Comparison of ENCODE assay signal across 32 cellular contexts in the genomic region with DNA sequence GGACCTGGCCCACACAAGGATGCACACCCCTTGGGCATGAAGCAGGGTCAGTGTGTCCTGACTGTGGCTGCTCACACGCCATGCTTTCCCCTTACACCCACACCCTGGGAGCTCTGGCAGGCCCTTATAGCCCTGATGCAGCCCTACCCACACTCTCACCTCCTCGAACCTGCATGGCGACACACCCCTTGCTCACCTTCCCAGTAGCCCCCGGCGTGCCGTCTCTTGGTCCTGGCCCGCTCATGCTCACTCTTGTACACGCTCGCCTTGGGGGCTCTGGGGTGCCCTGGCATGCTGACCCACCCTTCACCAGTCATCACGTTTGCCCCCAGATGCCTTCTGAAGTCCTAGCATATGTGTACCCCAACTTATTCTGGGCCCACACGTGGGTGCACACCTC. TPM values are rescaled to one million over a fixed set of nuclear protein-coding genes. Genes with fewer than 3 reads are reported as not detected.
DNase-seq lines count a peak whose midpoint lies in the region; ATAC-seq and TF ChIP-seq lines count a peak whose summit lies in the region.
"Had no signal": no experiment of that assay in that cellular context is flagged by ENCODE, and none has a peak within 500 bp of the region (broad histone marks: within the 10 kb centered on the region; RNA-seq: fewer than 3 reads in every experiment).

No MANE protein-coding gene starts in this region.

- peaks cover 20 to 57% (median 41%) of the 10 kb centered on the region in 4 donors for H3K4me1 Mint-ChIP-seq in CD4-positive, alpha-beta memory T cell

- no peak overlapping the region for H3K4me3 ChIP-seq in right cardiac atrium (ENCODE audit: low read length)
- H3K4me3 ChIP-seq in esophagus squamous epithelium, result no peak overlapping the region
- H3K4me3 ChIP-seq in upper lobe of left lung, result no peak overlapping the region
- no peak overlapping the region for H3K4me3 ChIP-seq in CD4-positive, alpha-beta memory T cell (ENCODE audit: low read length in 2 of 2)
- H3K4me3 ChIP-seq in mesendoderm (ENCODE audit: low read length), result no peak overlapping the region
- H3K4me3 ChIP-seq: BLaER1, coronary artery, sigmoid colon, tibial nerve had no signal

- H3K27ac ChIP-seq in right cardiac atrium (ENCODE audit: low read length) (no peak overlapping the region), RWPE1 (peak overlapping the region; percentile 98), esophagus squamous epithelium (peak overlapping the region in 3 of 4 donors; percentile 50 to 78 (median 74)), upper lobe of left lung (no peak overlapping the region), mesendoderm (ENCODE audit: low read depth, low read length) (no peak overlapping the region), substantia nigra (ENCODE audit: low read depth, low read length, poor library complexity, severe bottlenecking) (no peak overlapping the region)
- no peak overlapping the region for H3K27ac ChIP-seq in CD4-positive, alpha-beta memory T cell (ENCODE audit: low read depth, low read length)
- H3K27ac ChIP-seq: BLaER1, coronary artery, neutrophil, sigmoid colon, tibial nerve had no signal

- H2AK5ac ChIP-seq in mesendoderm (ENCODE audit: low read length), result no peak overlapping the region

- H3K4me1 ChIP-seq in right cardiac atrium (ENCODE audit: control insufficient read depth, insufficient read depth, low read length) (peaks cover 2% of the 10 kb centered on the region), esophagus squamous epithelium (peaks cover 10 to 80% (median 22%) of the 10 kb centered on the region in 3 donors), upper lobe of left lung (peaks cover 5 to 12% (median 8%) of the 10 kb centered on the region in 4 donors), mesendoderm (ENCODE audit: control insufficient read depth, low read depth, low read length) (no peaks in the 10 kb centered on the region)
- H3K4me1 ChIP-seq in CD4-positive, alpha-beta memory T cell (ENCODE audit: insufficient read depth, low read length), result peaks cover 38% of the 10 kb centered on the region
- H3K4me1 ChIP-seq: BLaER1 had no signal

- CTCF ChIA-PET in RWPE1 (lab: Yijun Ruan, JAX), result no interaction called here
- CTCF ChIA-PET in CD4-positive, alpha-beta memory T cell (lab: Charles Lee; ENCODE audit: partially characterized antibody), result interaction anchor here (0.7 to 2.1 kb wide), 2 partner anchors 32 to 46 kb away, joined by 3 to 7 read pairs; no protein-coding TSS in a partner anchor

- H3K9me3 Mint-ChIP-seq in CD4-positive, alpha-beta memory T cell, result no peaks in the 10 kb centered on the region
- H3K9me3 Mint-ChIP-seq: activated naive CD8-positive, alpha-beta T cell treated with anti-CD3 and anti-CD28 coated beads for 36 hours; immature natural killer cell had no signal

- H3K4me3 Mint-ChIP-seq in CD4-positive, alpha-beta memory T cell, result peak overlapping the region in 3 of 8 donors; percentile 7 to 76 (median 66)
- H3K4me3 Mint-ChIP-seq: activated CD8-positive, alpha-beta T cell treated with anti-CD3 and anti-CD28 coated beads, Interleukin-2, amount 10 ng/mL, durations not matched to agents 7 days and 5 days; activated naive CD8-positive, alpha-beta T cell treated with anti-CD3 and anti-CD28 coated beads for 36 hours had no signal

- TF ChIP-seq POLR2A in esophagus squamous epithelium (IDR thresholded peaks at IDR 0.05), result no peak
- no peak for TF ChIP-seq POLR2A in upper lobe of left lung (IDR thresholded peaks at IDR 0.05)

- TF ChIP-seq EP300 in upper lobe of left lung (IDR thresholded peaks at IDR 0.05), result no peak

- no peak overlapping the region for H2BK120ac ChIP-seq in mesendoderm (ENCODE audit: low read depth, low read length)

- H4K5ac ChIP-seq in mesendoderm (ENCODE audit: low read length), result no peak overlapping the region

- intact Hi-C loops in left ventricle myocardium superior (cut with micrococcal nuclease) (no loop called here), right cardiac atrium (cut with DNase I) (no loop called here), esophagus squamous epithelium (cut with DNase I) (no loop called here)
- intact Hi-C loops in CD4-positive, alpha-beta memory T cell (cut with micrococcal nuclease), result no loop called here

- H3K9me3 ChIP-seq in right cardiac atrium (ENCODE audit: control insufficient read depth, low read length), result no peaks in the 10 kb centered on the region
- no peaks in the 10 kb centered on the region for H3K9me3 ChIP-seq in esophagus squamous epithelium
- no peaks in the 10 kb centered on the region for H3K9me3 ChIP-seq in upper lobe of left lung
- no peaks in the 10 kb centered on the region for H3K9me3 ChIP-seq in CD4-positive, alpha-beta memory T cell (ENCODE audit: control insufficient read depth in 1 of 2, low read length in 2 of 2)
- H3K9me3 ChIP-seq: BLaER1, Caco-2, neutrophil, sigmoid colon, tibial nerve had no signal

- POLR2A ChIA-PET in RWPE1 (lab: Yijun Ruan, JAX; ENCODE audit: low non-redundant PET), result no interaction called here
- POLR2A ChIA-PET in CD4-positive, alpha-beta memory T cell (lab: Charles Lee; ENCODE audit: partially characterized antibody), result no interaction called here

- ATAC-seq in left ventricle myocardium superior (no peak), right cardiac atrium (no peak), upper lobe of left lung (ENCODE audit: low FRiP score in 2 of 2) (peak; percentile 4 to 34)
- ATAC-seq: activated CD8-positive, alpha-beta T cell treated with anti-CD3 and anti-CD28 coated beads, Interleukin-2, amount 10 ng/mL, durations not matched to agents 7 days and 5 days; HepG2; left colon had no signal

- H3K36me3 Mint-ChIP-seq in CD4-positive, alpha-beta memory T cell, result no peaks in the 10 kb centered on the region
- H3K36me3 Mint-ChIP-seq: activated naive CD8-positive, alpha-beta T cell treated with anti-CD3 and anti-CD28 coated beads for 36 hours; immature natural killer cell had no signal

- no peaks in the 10 kb centered on the region for H3K27me3 Mint-ChIP-seq in CD4-positive, alpha-beta memory T cell

- H3K23ac ChIP-seq in mesendoderm (ENCODE audit: low read length), result no peak overlapping the region

- WGBS in right cardiac atrium, result 89% methylated on average over 11 of the region's 11 CpGs
- 50 to 53% methylated on average over 11 of the region's 11 CpGs for WGBS in esophagus squamous epithelium, 2 donors
- WGBS in upper lobe of left lung, 2 donors, result 85 to 89% methylated on average over 11 of the region's 11 CpGs
- no CpG with 5 or more reads among the region's 11 CpGs for WGBS in mesendoderm (ENCODE audit: extremely low coverage, insufficient coverage, low lambda C conversion rate)

- H3K9ac ChIP-seq in mesendoderm (ENCODE audit: low read length), result no peak overlapping the region
- H3K9ac ChIP-seq: BLaER1 had no signal

- peak overlapping the region in 2 of 7 donors; percentile 36 to 64 for H3K27ac Mint-ChIP-seq in CD4-positive, alpha-beta memory T cell
- H3K27ac Mint-ChIP-seq: activated CD8-positive, alpha-beta T cell treated with anti-CD3 and anti-CD28 coated beads, Interleukin-2, amount 10 ng/mL, durations not matched to agents 7 days and 5 days; activated naive CD8-positive, alpha-beta T cell treated with anti-CD3 and anti-CD28 coated beads for 36 hours; progenitor cell of endocrine pancreas had no signal

- H3K36me3 ChIP-seq in esophagus squamous epithelium, result no peaks in the 10 kb centered on the region
- H3K36me3 ChIP-seq in upper lobe of left lung, result no peaks in the 10 kb centered on the region
- H3K36me3 ChIP-seq in CD4-positive, alpha-beta memory T cell (ENCODE audit: insufficient read depth, low read length), result no peaks in the 10 kb centered on the region
- H3K36me3 ChIP-seq in mesendoderm (ENCODE audit: control insufficient read depth, insufficient read depth, low read length), result no peaks in the 10 kb centered on the region
- H3K36me3 ChIP-seq: BLaER1, neutrophil, sigmoid colon had no signal

- H3K18ac ChIP-seq in mesendoderm (ENCODE audit: low read length), result no peak overlapping the region

- no peak overlapping the region for H2BK15ac ChIP-seq in mesendoderm (replicated peaks; ENCODE audit: low read depth)

- no peak overlapping the region for H3K4ac ChIP-seq in mesendoderm (ENCODE audit: low read depth, low read length)

- no peaks in the 10 kb centered on the region for H3K79me2 ChIP-seq in mesendoderm (ENCODE audit: control insufficient read depth, insufficient read depth, low read length)

- H3K56ac ChIP-seq in mesendoderm (ENCODE audit: low read length), result no peak overlapping the region

- no peak overlapping the region for H2BK5ac ChIP-seq in mesendoderm (ENCODE audit: low read length)

- H3K27me3 ChIP-seq in right cardiac atrium (ENCODE audit: control insufficient read depth, insufficient read depth) (no peaks in the 10 kb centered on the region), esophagus squamous epithelium (peaks cover 0 to 32% (median 0%) of the 10 kb centered on the region in 4 donors), upper lobe of left lung (peaks cover 0 to 10% (median 3%) of the 10 kb centered on the region in 4 donors), mesendoderm (ENCODE audit: insufficient read depth, low read length, poor library complexity) (no peaks in the 10 kb centered on the region)
- no peaks in the 10 kb centered on the region for H3K27me3 ChIP-seq in CD4-positive, alpha-beta memory T cell (ENCODE audit: insufficient read depth, low read length)

- no peak overlapping the region for H3K4me2 ChIP-seq in mesendoderm (ENCODE audit: low read length)
- H3K4me2 ChIP-seq: BLaER1 had no signal

- TF ChIP-seq CTCF in RWPE1 (conservative IDR thresholded peaks at IDR 0.05; ENCODE audit: low read depth) (no peak), esophagus squamous epithelium (IDR thresholded peaks at IDR 0.05) (no peak), upper lobe of left lung (IDR thresholded peaks at IDR 0.05) (no peak)

- DNase-seq in left ventricle myocardium superior (peak; percentile 19), right cardiac atrium (no peak), RWPE1 (ENCODE audit: low spot score) (no peak), esophagus squamous epithelium (lab: John Stamatoyannopoulos, UW) (no peak), upper lobe of left lung (no peak), mesendoderm (no peak), substantia nigra (lab: John Stamatoyannopoulos, UW) (no peak)
- no peak for DNase-seq in CD4-positive, alpha-beta memory T cell
- DNase-seq: activated CD8-positive, alpha-beta T cell treated with anti-CD3 and anti-CD28 coated beads, Interleukin-2, amount 10 ng/mL, durations not matched to agents 7 days and 5 days; activated effector memory CD4-positive, alpha-beta T cell treated with Interleukin-2 at 50 U/mL for 16 hours; activated naive CD8-positive, alpha-beta T cell treated with anti-CD3 and anti-CD28 coated beads for 36 hours; activated T-cell treated with anti-CD3 and anti-CD28 coated beads for 4 hours; anterior cingulate cortex; Caco-2; effector CD8-positive, alpha-beta T cell; HCEC 1CT; immature natural killer cell; left colon; NCI-H1436; NCI-H2107; NCI-H345; NCI-H82; sigmoid colon; stimulated activated CD4-positive, alpha-beta T cell treated with anti-CD3 and anti-CD28 coated beads, Interleukin-12 subunit alpha, Interleukin-12 subunit beta, amount 100 ng/mL, for 4 hours; stimulated activated CD4-positive, alpha-beta T cell treated with anti-CD3 and anti-CD28 coated beads, Interleukin-2, amount 100 ng/mL, for 48 hours had no signal

- H3K79me1 ChIP-seq in mesendoderm (ENCODE audit: low read length), result no peaks in the 10 kb centered on the region

- H4K8ac ChIP-seq in mesendoderm (ENCODE audit: low read depth, low read length), result no peak overlapping the region

RNA-seq across cellular contexts. Expression of gene MAP4K1, which starts 56.1 kb away (rescaled TPM):
- total RNA-seq in left ventricle myocardium superior (1.8 TPM), right cardiac atrium (1 to 10 TPM; 1.0 to 4.4 (median 3.0) TPM), esophagus squamous epithelium (1 to 10 TPM; 1.5 to 4.2 (median 2.7) TPM), upper lobe of left lung (10 to 100 TPM in 3 of 6 donors, 1 to 10 TPM in 3; 6.2 to 28.3 (median 9.9) TPM)
- 0.88 TPM for polyA plus RNA-seq in right cardiac atrium
- total RNA-seq in CD4-positive, alpha-beta memory T cell, result 100 to 1,000 TPM; 346 to 361 TPM
- polyA plus RNA-seq in CD4-positive, alpha-beta memory T cell, result 100 to 1,000 TPM; 142 to 177 TPM
- 9.1 TPM for polyA plus RNA-seq in mesendoderm (2013, experiment 1 of 2)
- polyA plus RNA-seq in mesendoderm (2013, experiment 2 of 2), result 8.6 TPM
- total RNA-seq: bronchial epithelial cell had no signal

RNA-seq across cellular contexts. Expression of gene EIF3K, which starts 57.3 kb away (rescaled TPM):
- 674 TPM for total RNA-seq in left ventricle myocardium superior
- total RNA-seq in right cardiac atrium, result 100 to 1,000 TPM; 477 to 576 (median 534) TPM
- polyA plus RNA-seq in right cardiac atrium, result 829 TPM
- total RNA-seq in esophagus squamous epithelium, result 100 to 1,000 TPM; 437 to 578 (median 516) TPM
- total RNA-seq in upper lobe of left lung, result 100 to 1,000 TPM; 142 to 404 (median 242) TPM
- total RNA-seq in CD4-positive, alpha-beta memory T cell, result 100 to 1,000 TPM; 320 to 340 TPM
- 100 to 1,000 TPM; 364 to 424 TPM for polyA plus RNA-seq in CD4-positive, alpha-beta memory T cell
- polyA plus RNA-seq in mesendoderm (2013, experiment 1 of 2), result 422 TPM
- polyA plus RNA-seq in mesendoderm (2013, experiment 2 of 2), result 421 TPM

Comparison
In these comparisons a context has a peak if more than half of its experiments do, and no peak if none do; other contexts are left out.
1. ATAC-seq: peak in upper lobe of left lung (2 of 2); none in left ventricle myocardium superior (single experiment) and right cardiac atrium (0 of 2).
2. H3K27ac ChIP-seq: peak in RWPE1 (single experiment) and esophagus squamous epithelium (3 of 4); none in right cardiac atrium (single experiment), upper lobe of left lung (0 of 4), CD4-positive, alpha-beta memory T cell (single experiment), mesendoderm (single experiment) and substantia nigra (single experiment).
3. RNA of gene MAP4K1, which starts 56.1 kb away (total RNA-seq): 346 to 361 TPM in CD4-positive, alpha-beta memory T cell; 6.2 to 28.3 TPM in upper lobe of left lung, 1.0 to 4.4 TPM in right cardiac atrium, 1.5 to 4.2 TPM in esophagus squamous epithelium and 1.8 TPM in left ventricle myocardium superior (single experiment); every median in the first group is over 10 times any median in the second.